Comparison of ENCODE assay signal across 10 cellular contexts in genomic region chr1:25641931-25642611, GRCh38. TPM values are rescaled to one million over a fixed set of nuclear protein-coding genes. Genes with fewer than 3 reads are reported as not detected.
DNase-seq lines count a peak whose midpoint lies in the region; ATAC-seq, FAIRE-seq and TF ChIP-seq lines count a peak whose summit lies in the region.
"Had no signal": no experiment of that assay in that cellular context is flagged by ENCODE, and none has a peak within 500 bp of the region (broad histone marks: within the 10 kb centered on the region; RNA-seq: fewer than 3 reads in every experiment).

No MANE protein-coding gene starts in this region.

- WGBS in hepatocyte (ENCODE audit: low lambda C conversion rate, missing lambda C conversion rate): 54% methylated on average over 8 of the region's 8 CpGs

- no peaks in the 10 kb centered on the region for H4K20me1 ChIP-seq in hepatocyte (ENCODE audit: insufficient read depth, poor library complexity, severe bottlenecking)

- no peak for FAIRE-seq in frontal cortex (lab: Jason Lieb, UNC)
- FAIRE-seq: A549 had no signal

- intact Hi-C loops in activated CD4-positive, alpha-beta T cell treated with anti-CD3 and anti-CD28 coated beads for 36 hours (cut with DNase I, micrococcal nuclease): loop anchor here (1.0 kb wide), 5 partner anchors 13 to 154 kb away; no protein-coding TSS in a partner anchor
- intact Hi-C loops in left cardiac atrium (cut with DNase I): no loop called here

- peaks cover 12% of the 10 kb centered on the region for H3K9me3 ChIP-seq in hepatocyte (ENCODE audit: low read depth)

- peaks cover 10% of the 10 kb centered on the region for H3K9me3 Mint-ChIP-seq in activated CD4-positive, alpha-beta T cell treated with anti-CD3 and anti-CD28 coated beads for 36 hours (ENCODE audit: low read depth)
- peaks cover 15% of the 10 kb centered on the region for H3K9me3 Mint-ChIP-seq in activated naive CD4-positive, alpha-beta T cell treated with anti-CD3 and anti-CD28 coated beads, Interleukin-2, amount 10 ng/mL, durations not matched to agents 7 days and 5 days

- H3K27me3 ChIP-seq in hepatocyte: no peaks in the 10 kb centered on the region

- CTCF ChIA-PET in activated CD4-positive, alpha-beta T cell treated with anti-CD3 and anti-CD28 coated beads for 36 hours (lab: Charles Lee): interaction anchor here (1.0 to 8.3 kb wide), 8 partner anchors 9 to 154 kb away, joined by 3 to 91 read pairs (median 4); no protein-coding TSS in a partner anchor
- CTCF ChIA-PET in activated naive CD4-positive, alpha-beta T cell treated with anti-CD3 and anti-CD28 coated beads, Interleukin-2, amount 10 ng/mL, durations not matched to agents 7 days and 5 days (lab: Charles Lee): interaction anchor here (0.9 to 2.5 kb wide), 8 partner anchors 19 to 154 kb away, joined by 3 to 20 read pairs (median 3); no protein-coding TSS in a partner anchor

- H3K9me2 ChIP-seq in hepatocyte (replicated peaks; ENCODE audit: insufficient read depth): no peaks in the 10 kb centered on the region

- peak overlapping the region; percentile 69 for H3K4me3 Mint-ChIP-seq in activated CD4-positive, alpha-beta T cell treated with anti-CD3 and anti-CD28 coated beads for 36 hours
- peak overlapping the region; percentile 59 for H3K4me3 Mint-ChIP-seq in activated naive CD4-positive, alpha-beta T cell treated with anti-CD3 and anti-CD28 coated beads, Interleukin-2, amount 10 ng/mL, durations not matched to agents 7 days and 5 days

- peaks cover 7% of the 10 kb centered on the region for H3K79me2 ChIP-seq in hepatocyte

- no peak overlapping the region for H2AFZ ChIP-seq in hepatocyte

- no peaks in the 10 kb centered on the region for H3K36me3 ChIP-seq in hepatocyte (replicated peaks; ENCODE audit: insufficient read depth, low read depth)

- POLR2A ChIA-PET in activated CD4-positive, alpha-beta T cell treated with anti-CD3 and anti-CD28 coated beads for 36 hours (lab: Charles Lee): interaction anchor here (0.6 to 2.1 kb wide), 7 partner anchors 10 to 34 kb away, joined by 3 to 11 read pairs (median 7); no protein-coding TSS in a partner anchor

- no peak for TF ChIP-seq CTCF in hepatocyte (IDR thresholded peaks at IDR 0.05; ENCODE audit: poor library complexity)

- H3K36me3 Mint-ChIP-seq in activated CD4-positive, alpha-beta T cell treated with anti-CD3 and anti-CD28 coated beads for 36 hours (ENCODE audit: low read depth): peaks cover 19% of the 10 kb centered on the region
- peaks cover 68% of the 10 kb centered on the region for H3K36me3 Mint-ChIP-seq in activated naive CD4-positive, alpha-beta T cell treated with anti-CD3 and anti-CD28 coated beads, Interleukin-2, amount 10 ng/mL, durations not matched to agents 7 days and 5 days

- ATAC-seq in activated CD4-positive, alpha-beta T cell treated with anti-CD3 and anti-CD28 coated beads for 36 hours: peak; percentile 43
- ATAC-seq in left cardiac atrium: peak; percentile 44 to 55
- ATAC-seq: A549 had no signal

- DNase-seq in activated CD4-positive, alpha-beta T cell treated with anti-CD3 and anti-CD28 coated beads for 36 hours: peak; percentile 47
- no peak for DNase-seq in activated CD4-positive, alpha-beta T cell treated with anti-CD3 and anti-CD28 coated beads, Interleukin-2, amount 50 U/mL, for 4 hours
- peak; percentile 51 for DNase-seq in activated naive CD4-positive, alpha-beta T cell treated with anti-CD3 and anti-CD28 coated beads, Interleukin-2, amount 10 ng/mL, durations not matched to agents 7 days and 5 days
- DNase-seq in left cardiac atrium: peak; percentile 41
- no peak for DNase-seq in hepatocyte (ENCODE audit: low spot score)
- no peak for DNase-seq in frontal cortex (ENCODE audit: low spot score in 2 of 2)
- no peak for DNase-seq in kidney tubule cell (ENCODE audit: low spot score)

- H3K4me1 Mint-ChIP-seq in activated CD4-positive, alpha-beta T cell treated with anti-CD3 and anti-CD28 coated beads for 36 hours: peaks cover 76% of the 10 kb centered on the region
- H3K4me1 Mint-ChIP-seq in activated naive CD4-positive, alpha-beta T cell treated with anti-CD3 and anti-CD28 coated beads, Interleukin-2, amount 10 ng/mL, durations not matched to agents 7 days and 5 days: peaks cover 68% of the 10 kb centered on the region

- peak overlapping the region; percentile 85 for H3K27ac Mint-ChIP-seq in activated CD4-positive, alpha-beta T cell treated with anti-CD3 and anti-CD28 coated beads for 36 hours
- H3K27ac Mint-ChIP-seq in activated naive CD4-positive, alpha-beta T cell treated with anti-CD3 and anti-CD28 coated beads, Interleukin-2, amount 10 ng/mL, durations not matched to agents 7 days and 5 days: peak overlapping the region; percentile 93

- no peak overlapping the region for H3K4me2 ChIP-seq in hepatocyte
- H3K4me2 ChIP-seq: A549 had no signal

- H3K4me1 ChIP-seq in hepatocyte (ENCODE audit: insufficient read depth): no peaks in the 10 kb centered on the region
- H3K4me1 ChIP-seq: A549 had no signal

- H3K4me3 ChIP-seq in hepatocyte: no peak overlapping the region
- H3K4me3 ChIP-seq: A549 had no signal

- H3K27me3 Mint-ChIP-seq in activated CD4-positive, alpha-beta T cell treated with anti-CD3 and anti-CD28 coated beads for 36 hours: no peaks in the 10 kb centered on the region
- H3K27me3 Mint-ChIP-seq in activated naive CD4-positive, alpha-beta T cell treated with anti-CD3 and anti-CD28 coated beads, Interleukin-2, amount 10 ng/mL, durations not matched to agents 7 days and 5 days: peaks cover 38% of the 10 kb centered on the region

- H3K27ac ChIP-seq in temporal lobe (ENCODE audit: low read depth, low read length) (peak overlapping the region; percentile 33), hepatocyte (no peak overlapping the region)
- H3K27ac ChIP-seq: A549, epithelial cell of prostate had no signal

RNA-seq across cellular contexts. Expression of gene MAN1C1, which starts 25.5 kb away (rescaled TPM):
- total RNA-seq in activated CD4-positive, alpha-beta T cell treated with anti-CD3 and anti-CD28 coated beads for 36 hours: 10 to 100 TPM in 1 of 2 experiments, 1 to 10 TPM in 1; 10.0 to 10.1 TPM
- total RNA-seq in left cardiac atrium: 10 to 100 TPM; 11.0 to 14.8 TPM
- total RNA-seq in temporal lobe: 6.9 TPM
- total RNA-seq in hepatocyte: 19.9 and 20.6 TPM in 2 replicates
- 24.6 and 29.3 TPM in 2 replicates for polyA plus RNA-seq in hepatocyte
- total RNA-seq in frontal cortex: 5.3 TPM

Comparison
In these comparisons a context has a peak if more than half of its experiments do, and no peak if none do; other contexts are left out.
1. DNase-seq: peak in activated CD4-positive, alpha-beta T cell treated with anti-CD3 and anti-CD28 coated beads for 36 hours (single experiment), activated naive CD4-positive, alpha-beta T cell treated with anti-CD3 and anti-CD28 coated beads, Interleukin-2, amount 10 ng/mL, durations not matched to agents 7 days and 5 days (single experiment) and left cardiac atrium (single experiment); none in activated CD4-positive, alpha-beta T cell treated with anti-CD3 and anti-CD28 coated beads, Interleukin-2, amount 50 U/mL, for 4 hours (0 of 2), hepatocyte (single experiment), frontal cortex (0 of 2) and kidney tubule cell (single experiment).
2. intact Hi-C loops: an anchor here in activated CD4-positive, alpha-beta T cell treated with anti-CD3 and anti-CD28 coated beads for 36 hours (1.0 kb wide); none called in left cardiac atrium.